8 cellular contexts compared by ENCODE assay signal in the genomic region with DNA sequence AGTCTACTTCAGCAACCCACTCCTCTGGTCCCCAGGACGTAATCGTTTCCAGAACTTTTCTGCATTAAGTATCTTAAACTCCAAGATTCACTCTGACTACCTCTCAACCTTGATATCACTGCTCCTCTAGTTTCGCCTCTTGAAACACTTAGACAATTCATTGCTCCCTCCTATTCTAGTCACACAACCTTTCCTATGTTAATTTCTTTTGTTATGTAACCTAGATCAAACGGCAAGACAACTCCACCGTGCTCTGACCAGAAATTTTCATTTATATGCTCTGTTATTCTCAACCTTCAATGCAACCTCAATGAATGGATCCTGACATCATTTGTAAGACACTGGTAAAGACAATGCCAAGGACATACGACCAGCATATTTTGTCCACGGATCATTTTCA.
"Had no signal": no experiment of that assay in that cellular context is flagged by ENCODE, and none has a peak within 500 bp of the region (broad histone marks: within the 10 kb centered on the region; RNA-seq: fewer than 3 reads in every experiment).

No MANE protein-coding gene starts in this region.

- H3K27ac Mint-ChIP-seq: HFFc6, IgD-negative memory B cell had no signal

- H3K36me3 Mint-ChIP-seq: IgD-negative memory B cell had no signal

- H3K27ac ChIP-seq: HL-60 had no signal

- H3K36me3 ChIP-seq: HAP-1 had no signal

- H3K4me3 ChIP-seq: HAP-1 had no signal

- H3K9me3 ChIP-seq: HAP-1 had no signal

- ATAC-seq: HCT116, HepG2 had no signal

- DNase-seq: GOT3, HFFc6, KBM-7 had no signal

- H3K4me3 Mint-ChIP-seq: HFFc6, IgD-negative memory B cell had no signal

- H3K27me3 Mint-ChIP-seq: IgD-negative memory B cell had no signal
